Comparison of ENCODE assay signal across 10 cellular contexts in the genomic region with DNA sequence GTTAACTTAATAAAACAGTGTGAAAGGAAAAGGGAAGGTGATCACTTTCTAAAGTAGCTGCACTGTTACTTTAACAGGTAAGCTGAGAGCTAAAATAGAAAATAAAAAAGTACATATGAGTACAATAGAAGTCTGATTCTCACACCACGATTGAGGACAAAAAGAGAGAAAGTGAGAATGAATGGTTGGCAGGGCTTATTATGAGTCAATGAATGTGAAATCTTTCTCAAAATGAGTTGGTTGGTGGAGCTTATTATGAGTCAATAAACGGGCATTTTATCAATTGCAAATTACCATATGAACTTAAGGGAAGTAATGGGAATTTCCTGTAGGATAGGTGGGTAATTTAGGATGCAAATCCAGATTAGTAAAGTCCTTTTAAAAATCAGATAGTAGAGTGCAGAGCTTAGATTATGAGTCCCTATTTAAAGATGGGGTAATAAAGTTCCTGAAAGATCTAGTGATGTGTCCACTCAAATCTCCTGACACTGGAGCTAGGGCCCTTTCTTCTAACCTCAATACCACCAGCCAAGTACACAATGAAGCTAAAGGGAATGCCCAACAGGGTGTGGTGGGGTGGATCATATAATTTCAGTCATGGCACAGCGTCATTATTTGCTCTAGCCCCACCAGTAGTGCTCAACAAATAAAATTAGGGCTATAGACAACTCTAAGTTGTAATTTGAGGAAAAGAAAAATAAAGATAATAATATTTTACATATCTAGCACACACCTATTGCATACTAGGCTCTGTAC. TPM values are rescaled to one million over a fixed set of nuclear protein-coding genes. Genes with fewer than 3 reads are reported as not detected.
DNase-seq lines count a peak whose midpoint lies in the region; ATAC-seq and TF ChIP-seq lines count a peak whose summit lies in the region.
"Had no signal": no experiment of that assay in that cellular context is flagged by ENCODE, and none has a peak within 500 bp of the region (broad histone marks: within the 10 kb centered on the region; RNA-seq: fewer than 3 reads in every experiment).

No MANE protein-coding gene starts in this region.

- DNase-seq in midbrain (lab: John Stamatoyannopoulos, UW) (peak; percentile 5), left lung (no peak), cerebellum (ENCODE audit: low spot score) (no peak), HuH-7.5 (ENCODE audit: low spot score) (no peak)
- DNase-seq in stimulated activated CD4-positive, alpha-beta T cell treated with anti-CD3 and anti-CD28 coated beads, Interleukin-15, amount 100 ng/mL, for 24 hours = no peak
- DNase-seq: retina had no signal

- TF ChIP-seq CTCF in left lung (IDR thresholded peaks at IDR 0.05) = no peak

- H3K27ac ChIP-seq in left lung = no peak overlapping the region

- H3K4me3 ChIP-seq in left lung = no peak overlapping the region

- intact Hi-C loops in left lung (cut with DNase I) = no loop called here

- H3K4me1 ChIP-seq in left lung = peaks cover 0 to 15% of the 10 kb centered on the region in 2 donors

- H3K27me3 ChIP-seq in left lung = no peaks in the 10 kb centered on the region

- H3K36me3 ChIP-seq in left lung = no peaks in the 10 kb centered on the region

- ATAC-seq in GM19043 (IDR thresholded peaks at IDR 0.05; ENCODE audit: low read depth, unreplicated experiment) = peak; percentile 67
- peak; percentile 72 for ATAC-seq in HG02588 (IDR thresholded peaks at IDR 0.05; ENCODE audit: unreplicated experiment)
- peak; percentile 76 for ATAC-seq in HG03460 (IDR thresholded peaks at IDR 0.05; ENCODE audit: unreplicated experiment)
- no peak for ATAC-seq in left lung
- ATAC-seq: Panc1 had no signal

- no peaks in the 10 kb centered on the region for H3K9me3 ChIP-seq in left lung

RNA-seq across cellular contexts. Expression of a gene that starts 21.1 kb away (rescaled TPM):
- total RNA-seq in left lung (10 to 100 TPM; 24.8 to 62.1 TPM), cerebellum (8.4 TPM)
